ENCODE assay signal across 32 cellular contexts in the genomic region with DNA sequence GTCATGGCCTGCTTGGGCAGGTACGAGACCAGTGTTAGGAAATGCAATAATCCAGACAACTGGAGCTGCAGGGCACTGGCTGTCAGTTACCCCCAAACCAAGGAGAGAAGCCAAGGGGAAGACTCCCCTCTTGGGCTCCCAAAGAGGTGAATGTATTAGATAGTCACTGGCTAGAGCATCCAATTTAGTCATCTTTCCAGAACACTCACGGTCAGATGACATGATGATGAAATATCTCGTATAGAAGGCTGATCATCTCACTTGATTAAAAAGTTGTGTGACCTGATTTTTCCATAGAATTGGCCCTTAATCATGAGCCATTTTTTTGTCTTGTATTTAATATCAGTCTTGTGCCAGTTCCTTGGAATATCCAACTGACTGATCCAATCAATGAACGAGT. TPM values are rescaled to one million over a fixed set of nuclear protein-coding genes. Genes with fewer than 3 reads are reported as not detected.
DNase-seq lines count a peak whose midpoint lies in the region; FAIRE-seq and TF ChIP-seq lines count a peak whose summit lies in the region.
"Had no signal": no experiment of that assay in that cellular context is flagged by ENCODE, and none has a peak within 500 bp of the region (broad histone marks: within the 10 kb centered on the region; RNA-seq: fewer than 3 reads in every experiment).

No MANE protein-coding gene starts in this region.

- no peaks in the 10 kb centered on the region for H3K27me3 ChIP-seq in bronchial epithelial cell (ENCODE audit: control insufficient read depth, insufficient read depth, low read length)
- H3K27me3 ChIP-seq in suprapubic skin, result no peaks in the 10 kb centered on the region
- H3K27me3 ChIP-seq: BLaER1, ovary, transverse colon had no signal

- peaks cover 61% of the 10 kb centered on the region for H3K4me1 ChIP-seq in suprapubic skin
- H3K4me1 ChIP-seq: BLaER1, HAP-1 had no signal

- TF ChIP-seq POLR2A in suprapubic skin (IDR thresholded peaks at IDR 0.05), result no peak

- 37% methylated on average over 4 of the region's 4 CpGs for WGBS in suprapubic skin

- no peak overlapping the region for H3K4me3 ChIP-seq in bronchial epithelial cell (ENCODE audit: low read depth, low read length)
- no peak overlapping the region for H3K4me3 ChIP-seq in fibroblast of the aortic adventitia (ENCODE audit: low read depth, low read length)
- no peak overlapping the region for H3K4me3 ChIP-seq in suprapubic skin
- H3K4me3 ChIP-seq: BLaER1, HAP-1, ovary, transverse colon had no signal

- TF ChIP-seq CTCF in bronchial epithelial cell (IDR thresholded peaks at IDR 0.05; ENCODE audit: insufficient read depth, low read length, severe bottlenecking) (no peak), fibroblast of the aortic adventitia (IDR thresholded peaks at IDR 0.05; ENCODE audit: insufficient read depth, low read length) (no peak), suprapubic skin (IDR thresholded peaks at IDR 0.05) (no peak)

- no peak for FAIRE-seq in bronchial epithelial cell (lab: Jason Lieb, UNC)
- FAIRE-seq: small intestine had no signal

- H3K27ac ChIP-seq in suprapubic skin, result peak overlapping the region; percentile 83
- H3K27ac ChIP-seq: BLaER1, HL-60, ovary had no signal

- no peaks in the 10 kb centered on the region for H3K9me3 ChIP-seq in suprapubic skin
- H3K9me3 ChIP-seq: BLaER1, HAP-1, ovary, transverse colon had no signal

- DNase-seq in RKO (ENCODE audit: low spot score) (peak; percentile 24), bronchial epithelial cell (ENCODE audit: low read depth) (peak; percentile 83), fibroblast of the aortic adventitia (ENCODE audit: low read depth) (peak; percentile 12), suprapubic skin (ENCODE audit: low spot score in 2 of 2) (no peak), activated gamma-delta T cell (lab: John Stamatoyannopoulos, UW) (no peak), amniotic stem cell (lab: John Stamatoyannopoulos, UW) (no peak), DMS79 (lab: John Stamatoyannopoulos, UW) (no peak)
- no peak for DNase-seq in stimulated activated naive CD4-positive, alpha-beta T cell (lab: John Stamatoyannopoulos, UW)
- DNase-seq: activated CD4-positive, alpha-beta T cell treated with anti-CD3 and anti-CD28 coated beads for 36 hours; activated T-cell treated with anti-CD3 and anti-CD28 coated beads for 4 hours; aorta; cortex of kidney; effector memory CD8-positive, alpha-beta T cell; hypothalamus; Karpas-422; left colon; mesendoderm; NCI-H1417; NCI-H2029 treated with DMSO at 0.1 percent for 48 hours; NCI-H2227 treated with DMSO at 0.1 percent for 48 hours; NCI-H526 treated with DMSO at 0.1 percent for 48 hours; ovary; PC-3; SHP77 treated with DMSO at 0.1 percent for 48 hours; small intestine; stimulated activated naive CD8-positive, alpha-beta T cell treated with anti-CD3 and anti-CD28 coated beads, Interleukin-15, amount 100 ng/mL, for 72 hours; transverse colon had no signal

- no peak for TF ChIP-seq EP300 in suprapubic skin (IDR thresholded peaks at IDR 0.05)

- H3K36me3 ChIP-seq in bronchial epithelial cell (ENCODE audit: control insufficient read depth, insufficient read depth, low read length), result no peaks in the 10 kb centered on the region
- no peaks in the 10 kb centered on the region for H3K36me3 ChIP-seq in suprapubic skin
- H3K36me3 ChIP-seq: BLaER1, HAP-1, ovary, transverse colon had no signal

RNA-seq across cellular contexts. Expression of a gene that starts 40.7 kb away (rescaled TPM):
- total RNA-seq in bronchial epithelial cell, result 8.2 and 8.6 TPM in 2 replicates
- total RNA-seq in fibroblast of the aortic adventitia (ENCODE audit: low replicate concordance), result 0.72 and 1.5 TPM in 2 replicates
- 10 to 100 TPM; 13.3 to 15.8 (median 15.7) TPM for total RNA-seq in suprapubic skin
- total RNA-seq: activated CD4-positive, alpha-beta T cell treated with anti-CD3 and anti-CD28 coated beads for 36 hours; activated naive CD4-positive, alpha-beta T cell treated with anti-CD3 and anti-CD28 coated beads, Interleukin-2, amount 50 U/mL, for 72 hours; G401 had no signal

Comparison
In these comparisons a context has a peak if more than half of its experiments do, and no peak if none do; other contexts are left out.
1. DNase-seq: peak in RKO (single experiment), bronchial epithelial cell (single experiment) and fibroblast of the aortic adventitia (single experiment); none in suprapubic skin (0 of 2), activated gamma-delta T cell (single experiment), stimulated activated naive CD4-positive, alpha-beta T cell (0 of 6), amniotic stem cell (single experiment) and DMS79 (single experiment).